ENCODE assay signal across 8 cellular contexts in the genomic region with DNA sequence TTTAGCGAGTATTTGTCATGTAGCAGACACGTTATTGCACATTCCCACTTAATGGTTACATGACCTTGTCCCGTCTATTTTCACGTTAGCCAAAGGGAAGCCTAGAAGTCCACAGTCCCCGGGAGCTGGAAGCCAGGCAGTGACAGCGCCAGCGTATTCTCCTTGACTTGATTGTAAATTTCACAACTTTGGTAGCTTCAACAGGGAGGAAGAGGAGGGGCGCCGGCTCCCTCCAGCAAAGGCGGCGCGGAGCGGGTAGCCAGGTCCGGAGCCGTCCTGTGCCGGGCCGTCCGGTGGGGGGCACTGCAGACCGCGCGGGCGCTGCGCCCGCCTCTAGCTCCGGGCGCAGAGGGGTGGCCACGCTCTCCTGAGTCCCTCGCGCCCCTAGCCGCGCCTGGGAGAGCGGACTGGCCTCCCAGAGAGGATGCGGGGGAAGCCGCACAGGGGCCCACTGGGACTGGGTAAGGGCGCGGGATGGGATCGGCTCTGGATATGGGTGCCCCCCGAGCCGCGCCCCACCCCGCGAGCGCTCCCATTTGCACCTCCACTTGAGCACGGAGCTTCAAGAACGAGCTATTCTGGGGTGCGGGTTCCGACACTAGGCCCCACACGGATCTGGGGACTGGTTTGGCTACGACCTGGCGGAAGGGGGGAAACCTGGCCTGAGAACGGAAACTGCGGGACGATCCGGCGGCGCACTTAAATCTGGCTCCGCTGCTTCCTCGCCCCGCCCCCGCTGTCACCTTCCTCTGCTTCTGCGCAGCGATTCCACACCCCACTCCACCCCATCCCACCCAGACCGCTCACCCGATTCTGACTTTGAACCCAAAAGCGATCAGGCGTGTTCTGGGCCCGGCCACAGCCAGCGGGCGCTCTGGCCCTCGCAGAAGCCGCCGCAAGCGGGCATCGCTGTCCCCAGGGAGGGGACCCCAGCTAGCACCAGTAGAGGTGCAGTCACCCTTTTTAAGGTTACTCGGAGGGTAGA. TPM values are rescaled to one million over a fixed set of nuclear protein-coding genes. Genes with fewer than 3 reads are reported as not detected.
DNase-seq lines count a peak whose midpoint lies in the region; ATAC-seq and TF ChIP-seq lines count a peak whose summit lies in the region.

No MANE protein-coding gene starts in this region.

- peak overlapping the region; percentile 44 for H3K4me3 Mint-ChIP-seq in activated T-helper 17 cell treated with anti-CD3 and anti-CD28 coated beads, Interleukin-2, amount 50 U/mL, for 72 hours
- peak overlapping the region; percentile 86 for H3K4me3 Mint-ChIP-seq in neural crest cell

- peak; percentile 85 to 98 (median 88) for TF ChIP-seq CTCF in gastroesophageal sphincter (IDR thresholded peaks at IDR 0.05)
- peak; percentile 95 for TF ChIP-seq CTCF in neural crest cell (conservative IDR thresholded peaks at IDR 0.05)

- no peak for TF ChIP-seq EP300 in gastroesophageal sphincter (IDR thresholded peaks at IDR 0.05)

- WGBS in gastroesophageal sphincter (ENCODE audit: low coverage in 1 of 2), 2 donors, result 10 to 20% methylated on average over 1 to 22 of the region's 75 CpGs

- ATAC-seq in GM19351 (IDR thresholded peaks at IDR 0.05; ENCODE audit: unreplicated experiment), result peak; percentile 86
- peak; percentile 72 for ATAC-seq in HG03571 (IDR thresholded peaks at IDR 0.05; ENCODE audit: unreplicated experiment)
- peak; percentile 72 for ATAC-seq in activated T-helper 17 cell treated with anti-CD3 and anti-CD28 coated beads, Interleukin-2, amount 50 U/mL, for 72 hours (replicated peaks)
- peak; percentile 97 for ATAC-seq in gastroesophageal sphincter
- no peak for ATAC-seq in GM19035 (IDR thresholded peaks at IDR 0.05; ENCODE audit: unreplicated experiment)

- H3K4me1 Mint-ChIP-seq in activated T-helper 17 cell treated with anti-CD3 and anti-CD28 coated beads, Interleukin-2, amount 50 U/mL, for 72 hours, result no peaks in the 10 kb centered on the region
- peaks cover 8% of the 10 kb centered on the region for H3K4me1 Mint-ChIP-seq in neural crest cell

- H3K4me2 ChIP-seq in BLaER1 treated with 17β-estradiol and CSF1 and Interleukin-3, amounts not matched to agents 10 nM and 100 nM, result peak overlapping the region; percentile 92 to 99 (median 96)

- no peaks in the 10 kb centered on the region for H3K9me3 ChIP-seq in BLaER1 treated with 17β-estradiol and CSF1 and Interleukin-3, amounts not matched to agents 10 nM and 100 nM (replicated peaks in 1 of 11)
- peaks cover 0 to 6% (median 0%) of the 10 kb centered on the region in 3 donors for H3K9me3 ChIP-seq in gastroesophageal sphincter

- peaks cover 28 to 39% (median 36%) of the 10 kb centered on the region in 11 experiments for H3K27me3 ChIP-seq in BLaER1 treated with 17β-estradiol and CSF1 and Interleukin-3, amounts not matched to agents 10 nM and 100 nM
- H3K27me3 ChIP-seq in gastroesophageal sphincter, result peaks cover 4% of the 10 kb centered on the region

- no peaks in the 10 kb centered on the region for H3K36me3 ChIP-seq in BLaER1 treated with 17β-estradiol and CSF1 and Interleukin-3, amounts not matched to agents 10 nM and 100 nM
- H3K36me3 ChIP-seq in gastroesophageal sphincter, result no peaks in the 10 kb centered on the region

- DNase-seq in neural crest cell (ENCODE audit: low read depth, low spot score), result peak; percentile 66
- DNase-seq in SHP77 (lab: John Stamatoyannopoulos, UW), result no peak

- H3K27ac ChIP-seq in BLaER1 treated with 17β-estradiol and CSF1 and Interleukin-3, amounts not matched to agents 10 nM and 100 nM, result peak overlapping the region in 6 of 11 experiments; percentile 25 to 71 (median 48); a peak in 11 of 22 replicates
- H3K27ac ChIP-seq in gastroesophageal sphincter, result peak overlapping the region in 2 of 4 donors; percentile 2 to 74

- H3K9me3 Mint-ChIP-seq in activated T-helper 17 cell treated with anti-CD3 and anti-CD28 coated beads, Interleukin-2, amount 50 U/mL, for 72 hours, result no peaks in the 10 kb centered on the region
- no peaks in the 10 kb centered on the region for H3K9me3 Mint-ChIP-seq in neural crest cell

- TF ChIP-seq POLR2A in gastroesophageal sphincter (IDR thresholded peaks at IDR 0.05), result no peak

- no peaks in the 10 kb centered on the region; a peak in 1 of 22 replicates for H4K20me1 ChIP-seq in BLaER1 treated with 17β-estradiol and CSF1 and Interleukin-3, amounts not matched to agents 10 nM and 100 nM

- H3K36me3 Mint-ChIP-seq in activated T-helper 17 cell treated with anti-CD3 and anti-CD28 coated beads, Interleukin-2, amount 50 U/mL, for 72 hours (ENCODE audit: low read depth), result no peaks in the 10 kb centered on the region
- no peaks in the 10 kb centered on the region for H3K36me3 Mint-ChIP-seq in neural crest cell (ENCODE audit: low read depth)

- H3K27me3 Mint-ChIP-seq in activated T-helper 17 cell treated with anti-CD3 and anti-CD28 coated beads, Interleukin-2, amount 50 U/mL, for 72 hours, result peaks cover 29% of the 10 kb centered on the region
- H3K27me3 Mint-ChIP-seq in neural crest cell (ENCODE audit: low read depth), result peaks cover 37% of the 10 kb centered on the region

- peak overlapping the region; percentile 48 to 77 (median 70); a peak in 21 of 22 replicates for H3K9ac ChIP-seq in BLaER1 treated with 17β-estradiol and CSF1 and Interleukin-3, amounts not matched to agents 10 nM and 100 nM

- peak overlapping the region; percentile 59 to 78 (median 66) for H3K4me3 ChIP-seq in BLaER1 treated with 17β-estradiol and CSF1 and Interleukin-3, amounts not matched to agents 10 nM and 100 nM
- H3K4me3 ChIP-seq in gastroesophageal sphincter, result peak overlapping the region; percentile 60 to 67

- peaks cover 0 to 17% (median 12%) of the 10 kb centered on the region in 10 experiments; a peak in 16 of 20 replicates for H3K4me1 ChIP-seq in BLaER1 treated with 17β-estradiol and CSF1 and Interleukin-3, amounts not matched to agents 10 nM and 100 nM
- H3K4me1 ChIP-seq in gastroesophageal sphincter, result peaks cover 0 to 16% (median 11%) of the 10 kb centered on the region in 3 donors

- no peak overlapping the region for H3K27ac Mint-ChIP-seq in activated T-helper 17 cell treated with anti-CD3 and anti-CD28 coated beads, Interleukin-2, amount 50 U/mL, for 72 hours
- H3K27ac Mint-ChIP-seq in neural crest cell (ENCODE audit: unreplicated experiment), result no peak overlapping the region

RNA-seq across cellular contexts. Expression of a gene that starts 23.8 kb away (rescaled TPM):
- total RNA-seq in activated T-helper 17 cell treated with anti-CD3 and anti-CD28 coated beads, Interleukin-2, amount 50 U/mL, for 72 hours, result under 1 TPM; 0.19 to 0.48 TPM
- total RNA-seq in gastroesophageal sphincter (10 to 100 TPM; 43.6 to 72.0 (median 52.3) TPM), neural crest cell (not detected in 2 replicates)

Comparison
In these comparisons a context has a peak if more than half of its experiments do, and no peak if none do; other contexts are left out.
1. RNA of a gene that starts 23.8 kb away (total RNA-seq): 43.6 to 72.0 TPM in gastroesophageal sphincter; 0.19 to 0.48 TPM in activated T-helper 17 cell treated with anti-CD3 and anti-CD28 coated beads, Interleukin-2, amount 50 U/mL, for 72 hours and not detected in neural crest cell; every median in the first group is over 10 times any median in the second.